ENCODE assay signal across 15 cellular contexts in the genomic region with DNA sequence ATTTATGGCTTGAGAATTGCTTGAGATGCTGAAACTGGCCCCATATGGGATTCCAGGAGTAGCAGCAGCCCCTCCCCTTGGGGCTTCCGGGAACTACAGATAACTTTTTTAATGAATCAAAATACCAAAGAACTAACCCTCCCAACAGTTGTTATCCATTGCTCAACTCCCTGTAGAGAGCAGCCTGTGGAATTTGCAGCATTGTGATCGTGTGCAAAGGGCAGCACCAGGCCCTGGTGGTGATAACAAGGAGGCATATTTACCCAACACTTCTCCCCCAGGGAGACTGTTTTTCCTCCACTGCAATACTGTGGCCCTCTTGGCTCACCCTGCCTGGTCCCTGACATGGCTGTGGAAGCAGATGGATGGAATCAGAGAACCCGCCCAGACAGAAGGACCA.
DNase-seq lines count a peak whose midpoint lies in the region; ATAC-seq and TF ChIP-seq lines count a peak whose summit lies in the region.
"Had no signal": no experiment of that assay in that cellular context is flagged by ENCODE, and none has a peak within 500 bp of the region (broad histone marks: within the 10 kb centered on the region; RNA-seq: fewer than 3 reads in every experiment).

No MANE protein-coding gene starts in this region.

- H3K4me1 ChIP-seq in HUES48 (ENCODE audit: control insufficient read depth, insufficient read depth, low read length) (peaks cover 9% of the 10 kb centered on the region), lung (ENCODE audit: control insufficient read depth in 2 of 2, insufficient read depth in 2 of 2, low read length in 2 of 2) (peaks cover 3 to 24% of the 10 kb centered on the region in 2 donors), suprapubic skin (peaks cover 7% of the 10 kb centered on the region)
- H3K4me1 ChIP-seq: parathyroid adenoma had no signal

- 39 to 61% methylated on average over 3 of the region's 3 CpGs for WGBS in lung, 2 donors
- WGBS in suprapubic skin: 49% methylated on average over 3 of the region's 3 CpGs

- no peak overlapping the region for H3K4me3 ChIP-seq in HUES48 (ENCODE audit: low read depth, low read length)
- H3K4me3 ChIP-seq in foreskin fibroblast (ENCODE audit: low read depth in 1 of 2, low read length in 2 of 2): no peak overlapping the region
- no peak overlapping the region for H3K4me3 ChIP-seq in lung
- H3K4me3 ChIP-seq in suprapubic skin: no peak overlapping the region

- DNase-seq in foreskin fibroblast (peak; percentile 9 to 29), lung (ENCODE audit: low spot score) (peak; percentile 32), suprapubic skin (ENCODE audit: low spot score in 2 of 2) (peak; percentile 76 to 85), cerebellar nuclear complex (lab: John Stamatoyannopoulos, UW) (no peak)
- DNase-seq in stimulated activated CD4-positive, alpha-beta T cell treated with anti-CD3 and anti-CD28 coated beads, Interleukin-4, amount 100 ng/mL, for 1 hour: no peak
- DNase-seq: activated CD4-positive, alpha-beta T cell treated with anti-CD3 and anti-CD28 coated beads for 4 hours; activated effector memory CD4-positive, alpha-beta T cell treated with Interleukin-2 at 50 U/mL for 16 hours; caudate nucleus; NCI-H2029; stimulated activated naive B cell treated with anti-CD40 and anti-IgM and Interleukin-4, amounts not matched to agents 10 μg/mL and 1 μg/mL and 100 μg/mL, for 72 hours had no signal

- H3K9ac ChIP-seq in HUES48 (ENCODE audit: low read depth, low read length): no peak overlapping the region
- H3K9ac ChIP-seq: parathyroid adenoma had no signal

- no peak for TF ChIP-seq POLR2A in suprapubic skin (IDR thresholded peaks at IDR 0.05)

- ATAC-seq in lung (ENCODE audit: insufficient read depth, low FRiP score) (peak; percentile 54), HG03571 (IDR thresholded peaks at IDR 0.05; ENCODE audit: unreplicated experiment) (no peak), HG03139 (IDR thresholded peaks at IDR 0.05; ENCODE audit: unreplicated experiment) (no peak)
- ATAC-seq: stimulated activated naive B cell treated with anti-CD40 and anti-IgM and Interleukin-4, amounts not matched to agents 10 μg/mL and 1 μg/mL and 100 μg/mL, for 72 hours had no signal

- H3K27ac ChIP-seq in HUES48 (ENCODE audit: low read depth, low read length): peak overlapping the region; percentile 39
- no peak overlapping the region for H3K27ac ChIP-seq in lung (ENCODE audit: low read depth in 1 of 2, low read length in 1 of 2)
- H3K27ac ChIP-seq in suprapubic skin: no peak overlapping the region
- H3K27ac ChIP-seq: epithelial cell of prostate, parathyroid adenoma had no signal

- TF ChIP-seq EP300 in suprapubic skin (IDR thresholded peaks at IDR 0.05): no peak

- H3K9me3 ChIP-seq in HUES48 (ENCODE audit: control insufficient read depth, insufficient read depth, low read length) (no peaks in the 10 kb centered on the region), lung (ENCODE audit: control insufficient read depth in 2 of 2, insufficient read depth in 1 of 2, low read length in 1 of 2) (no peaks in the 10 kb centered on the region), suprapubic skin (no peaks in the 10 kb centered on the region)

- H3K27me3 ChIP-seq in HUES48 (ENCODE audit: control insufficient read depth, insufficient read depth, low read length) (no peaks in the 10 kb centered on the region; the same call in 1 of the 2 replicates), lung (ENCODE audit: control insufficient read depth, insufficient read depth) (no peaks in the 10 kb centered on the region), suprapubic skin (no peaks in the 10 kb centered on the region)

- H3K36me3 ChIP-seq in HUES48 (ENCODE audit: control insufficient read depth, insufficient read depth, low read length) (no peaks in the 10 kb centered on the region), lung (ENCODE audit: control insufficient read depth in 2 of 2, insufficient read depth in 2 of 2, low read length in 2 of 2) (no peaks in the 10 kb centered on the region), suprapubic skin (no peaks in the 10 kb centered on the region)

- no peak for TF ChIP-seq CTCF in foreskin fibroblast (IDR thresholded peaks at IDR 0.05; ENCODE audit: low read depth, low read length)
- TF ChIP-seq CTCF in lung (IDR thresholded peaks at IDR 0.05; ENCODE audit: control extremely low read depth, extremely low read depth): no peak
- peak in 1 of 2 donors; percentile 13 for TF ChIP-seq CTCF in suprapubic skin (IDR thresholded peaks at IDR 0.05)

Comparison
In these comparisons a context has a peak if more than half of its experiments do, and no peak if none do; other contexts are left out.
1. DNase-seq: peak in foreskin fibroblast (2 of 2), lung (single experiment) and suprapubic skin (2 of 2); none in cerebellar nuclear complex (0 of 2) and stimulated activated CD4-positive, alpha-beta T cell treated with anti-CD3 and anti-CD28 coated beads, Interleukin-4, amount 100 ng/mL, for 1 hour (single experiment).